Comparison of ENCODE assay signal across 1 cellular context in genomic region chr6:82086944-82087343, GRCh38.
TF ChIP-seq lines count a peak whose summit lies in the region.

No MANE protein-coding gene starts in this region.

TF ChIP-seq in HepG2, 621 proteins besides CTCF, POLR2A, EP300 and RAD21 (continued from another document):
- TF ChIP-seq, protein P1, sequence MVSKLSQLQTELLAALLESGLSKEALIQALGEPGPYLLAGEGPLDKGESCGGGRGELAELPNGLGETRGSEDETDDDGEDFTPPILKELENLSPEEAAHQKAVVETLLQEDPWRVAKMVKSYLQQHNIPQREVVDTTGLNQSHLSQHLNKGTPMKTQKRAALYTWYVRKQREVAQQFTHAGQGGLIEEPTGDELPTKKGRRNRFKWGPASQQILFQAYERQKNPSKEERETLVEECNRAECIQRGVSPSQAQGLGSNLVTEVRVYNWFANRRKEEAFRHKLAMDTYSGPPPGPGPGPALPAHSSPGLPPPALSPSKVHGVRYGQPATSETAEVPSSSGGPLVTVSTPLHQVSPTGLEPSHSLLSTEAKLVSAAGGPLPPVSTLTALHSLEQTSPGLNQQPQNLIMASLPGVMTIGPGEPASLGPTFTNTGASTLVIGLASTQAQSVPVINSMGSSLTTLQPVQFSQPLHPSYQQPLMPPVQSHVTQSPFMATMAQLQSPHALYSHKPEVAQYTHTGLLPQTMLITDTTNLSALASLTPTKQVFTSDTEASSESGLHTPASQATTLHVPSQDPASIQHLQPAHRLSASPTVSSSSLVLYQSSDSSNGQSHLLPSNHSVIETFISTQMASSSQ (IDR thresholded peaks at IDR 0.05; ENCODE audit: low read depth), result 0 out of 2 replicates have a peak, but pooled peaks have one; percentile 27
- TF ChIP-seq, protein P1 (CRISPR knock-in tag; IDR thresholded peaks at IDR 0.05; ENCODE audit: borderline replicate concordance), result no peak
- TF ChIP-seq FOXK1 (CRISPR knock-in tag; IDR thresholded peaks at IDR 0.05; ENCODE audit: borderline replicate concordance, low read depth) (no peak), CREM (IDR thresholded peaks at IDR 0.05) (peak; percentile 79), CREM (CRISPR knock-in tag; IDR thresholded peaks at IDR 0.05) (no peak), RORA (CRISPR knock-in tag; IDR thresholded peaks at IDR 0.05) (no peak), CCAR2 (optimal IDR thresholded peaks at IDR 0.05; ENCODE audit: low read depth, low read length) (no peak)
- TF ChIP-seq, protein P2, sequence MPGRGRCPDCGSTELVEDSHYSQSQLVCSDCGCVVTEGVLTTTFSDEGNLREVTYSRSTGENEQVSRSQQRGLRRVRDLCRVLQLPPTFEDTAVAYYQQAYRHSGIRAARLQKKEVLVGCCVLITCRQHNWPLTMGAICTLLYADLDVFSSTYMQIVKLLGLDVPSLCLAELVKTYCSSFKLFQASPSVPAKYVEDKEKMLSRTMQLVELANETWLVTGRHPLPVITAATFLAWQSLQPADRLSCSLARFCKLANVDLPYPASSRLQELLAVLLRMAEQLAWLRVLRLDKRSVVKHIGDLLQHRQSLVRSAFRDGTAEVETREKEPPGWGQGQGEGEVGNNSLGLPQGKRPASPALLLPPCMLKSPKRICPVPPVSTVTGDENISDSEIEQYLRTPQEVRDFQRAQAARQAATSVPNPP (CRISPR knock-in tag; IDR thresholded peaks at IDR 0.05), result no peak
